ENCODE assay signal across 1 cellular context in the genomic region with DNA sequence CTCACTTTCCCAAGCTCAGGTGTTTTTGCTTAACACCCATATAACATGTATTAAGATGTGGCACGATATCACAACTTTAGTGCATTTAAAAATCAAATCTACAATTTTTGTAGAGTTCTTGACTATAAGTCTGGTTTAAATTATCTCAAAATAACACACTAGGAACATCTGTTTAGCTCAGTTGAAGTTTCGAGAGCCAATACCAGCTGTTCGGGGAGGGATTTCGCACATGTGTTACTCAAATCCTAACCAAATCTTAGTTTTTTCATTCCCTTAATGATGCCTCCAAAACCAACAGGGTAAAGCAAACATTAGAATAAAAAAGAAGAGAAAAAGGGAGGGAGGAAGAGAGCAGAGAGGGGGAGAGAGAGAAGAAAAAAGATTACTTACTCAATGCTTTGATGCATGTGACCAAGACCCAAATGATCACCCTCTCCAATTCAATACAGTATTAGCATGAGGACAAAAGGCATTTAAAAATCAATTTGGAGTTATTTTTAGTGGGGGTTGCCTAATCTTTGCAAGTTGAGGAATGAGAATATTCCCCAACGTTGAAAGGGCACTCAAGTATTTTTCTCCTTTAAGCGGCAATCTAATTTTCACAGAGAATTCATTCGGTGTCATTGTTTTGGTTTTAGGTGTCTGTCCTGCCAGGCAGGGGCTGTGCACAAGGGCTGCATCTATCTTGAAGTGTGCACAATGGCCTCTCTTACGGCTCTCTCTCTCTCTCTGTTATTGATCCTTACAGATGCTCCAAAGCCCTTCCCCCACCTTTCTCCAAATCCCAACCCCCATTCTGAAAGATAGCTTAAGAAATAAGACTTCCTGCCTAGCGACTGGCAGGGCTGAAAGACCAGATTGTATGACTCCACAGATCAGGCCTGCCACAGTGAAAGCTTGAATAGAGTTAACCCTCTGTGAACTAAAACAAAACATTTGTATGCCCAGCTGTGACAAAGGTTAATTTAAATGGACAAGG.
TF ChIP-seq lines count a peak whose summit lies in the region.

No MANE protein-coding gene starts in this region.

TF ChIP-seq in SK-N-SH, 30 proteins besides CTCF, POLR2A, EP300 and RAD21 (continued from another document):
- TF ChIP-seq MEF2A (IDR thresholded peaks at IDR 0.05; ENCODE audit: borderline replicate concordance, low read depth) = no peak
- no peak for TF ChIP-seq FOSL2 (IDR thresholded peaks at IDR 0.05; ENCODE audit: borderline replicate concordance, low read depth)
- no peak for TF ChIP-seq RFX5 (IDR thresholded peaks at IDR 0.05; ENCODE audit: low read length)
- no peak for TF ChIP-seq TCF12 (IDR thresholded peaks at IDR 0.05)
- TF ChIP-seq ELF1 (IDR thresholded peaks at IDR 0.05) = no peak
- no peak for TF ChIP-seq YY1 (IDR thresholded peaks at IDR 0.05; ENCODE audit: low read depth)
- TF ChIP-seq CHD2 (IDR thresholded peaks at IDR 0.05; ENCODE audit: low read length, partially characterized antibody) = no peak
- TF ChIP-seq, protein P1, sequence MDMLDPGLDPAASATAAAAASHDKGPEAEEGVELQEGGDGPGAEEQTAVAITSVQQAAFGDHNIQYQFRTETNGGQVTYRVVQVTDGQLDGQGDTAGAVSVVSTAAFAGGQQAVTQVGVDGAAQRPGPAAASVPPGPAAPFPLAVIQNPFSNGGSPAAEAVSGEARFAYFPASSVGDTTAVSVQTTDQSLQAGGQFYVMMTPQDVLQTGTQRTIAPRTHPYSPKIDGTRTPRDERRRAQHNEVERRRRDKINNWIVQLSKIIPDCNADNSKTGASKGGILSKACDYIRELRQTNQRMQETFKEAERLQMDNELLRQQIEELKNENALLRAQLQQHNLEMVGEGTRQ (IDR thresholded peaks at IDR 0.05; ENCODE audit: borderline replicate concordance, low read depth, low read length) = no peak
- TF ChIP-seq JUND (IDR thresholded peaks at IDR 0.05) = no peak
